2 cellular contexts compared by ENCODE assay signal in genomic region chr2:99961567-99961913, GRCh38.
TF ChIP-seq lines count a peak whose summit lies in the region.

No MANE protein-coding gene starts in this region.

TF ChIP-seq in HepG2, 621 proteins besides CTCF, POLR2A, EP300 and RAD21:
- no peak for TF ChIP-seq SALL2 (CRISPR knock-in tag; IDR thresholded peaks at IDR 0.05)
- TF ChIP-seq ZNF414 (CRISPR knock-in tag; IDR thresholded peaks at IDR 0.05), result no peak
- TF ChIP-seq ZNF564 (CRISPR knock-in tag; IDR thresholded peaks at IDR 0.05), result no peak
- no peak for TF ChIP-seq GABPA (IDR thresholded peaks at IDR 0.05; ENCODE audit: low read depth, low read length)
- TF ChIP-seq GABPA (CRISPR knock-in tag; IDR thresholded peaks at IDR 0.05; ENCODE audit: low read depth), result no peak
- TF ChIP-seq ELF4 (CRISPR knock-in tag; IDR thresholded peaks at IDR 0.05; ENCODE audit: borderline replicate concordance), result no peak
- no peak for TF ChIP-seq ZNF496 (CRISPR knock-in tag; IDR thresholded peaks at IDR 0.05; ENCODE audit: insufficient replicate concordance)
- TF ChIP-seq CHCHD3 (CRISPR knock-in tag; IDR thresholded peaks at IDR 0.05), result no peak
- no peak for TF ChIP-seq TRIM24 (CRISPR knock-in tag; IDR thresholded peaks at IDR 0.05)
- TF ChIP-seq ZNF33B (CRISPR knock-in tag; IDR thresholded peaks at IDR 0.05), result no peak
- no peak for TF ChIP-seq ZNF615 (CRISPR knock-in tag; IDR thresholded peaks at IDR 0.05; ENCODE audit: borderline replicate concordance)
- TF ChIP-seq HNF1B (CRISPR knock-in tag; IDR thresholded peaks at IDR 0.05), result no peak
- TF ChIP-seq NCOA1 (CRISPR knock-in tag; IDR thresholded peaks at IDR 0.05), result no peak
- TF ChIP-seq CERS6 (CRISPR knock-in tag; IDR thresholded peaks at IDR 0.05), result no peak
- TF ChIP-seq ZNF274 (CRISPR knock-in tag; IDR thresholded peaks at IDR 0.05), result no peak
- TF ChIP-seq POGZ (CRISPR knock-in tag; IDR thresholded peaks at IDR 0.05), result no peak
- TF ChIP-seq ZNF678 (CRISPR knock-in tag; IDR thresholded peaks at IDR 0.05), result no peak

TF ChIP-seq in H1, 55 proteins besides CTCF, POLR2A, EP300 and RAD21:
- TF ChIP-seq BCL11A (IDR thresholded peaks at IDR 0.05; ENCODE audit: low read depth in 2 of 2, low read length in 2 of 2), result no peak
- no peak for TF ChIP-seq ATF2 (IDR thresholded peaks at IDR 0.05; ENCODE audit: low read length)
- no peak for TF ChIP-seq SIX5 (IDR thresholded peaks at IDR 0.05; ENCODE audit: low read depth, low read length)
- TF ChIP-seq KDM5A (IDR thresholded peaks at IDR 0.05; ENCODE audit: low read length), result no peak
- TF ChIP-seq JUN (IDR thresholded peaks at IDR 0.05; ENCODE audit: low read depth, low read length), result no peak
- no peak for TF ChIP-seq CBX5 (IDR thresholded peaks at IDR 0.05; ENCODE audit: low read depth, low read length)
- TF ChIP-seq EGR1 (IDR thresholded peaks at IDR 0.05; ENCODE audit: borderline replicate concordance, low read depth, low read length), result no peak
- TF ChIP-seq CHD2 (IDR thresholded peaks at IDR 0.05; ENCODE audit: low read length), result no peak
- TF ChIP-seq GTF2F1 (IDR thresholded peaks at IDR 0.05; ENCODE audit: borderline replicate concordance, low read depth, low read length), result no peak
TF ChIP-seq in H1: peak in this region for 0.
